Comparison of ENCODE assay signal across 8 cellular contexts in genomic region chr1:25430073-25430665, GRCh38. TPM values are rescaled to one million over a fixed set of nuclear protein-coding genes. Genes with fewer than 3 reads are reported as not detected.
DNase-seq lines count a peak whose midpoint lies in the region; ATAC-seq and TF ChIP-seq lines count a peak whose summit lies in the region.

No MANE protein-coding gene starts in this region.

- peaks cover 4% of the 10 kb centered on the region for H3K27me3 Mint-ChIP-seq in endothelial cell (ENCODE audit: unreplicated experiment)

- in situ Hi-C loops in Caki2 (cut with HindIII; ENCODE audit: low pct_unique_long_range_greater_than_20kb, low sequenced_read_pairs), result no loop called here

- no peaks in the 10 kb centered on the region for H3K36me3 Mint-ChIP-seq in endothelial cell (ENCODE audit: low read depth, unreplicated experiment)

- DNase-seq in Caki2 (ENCODE audit: low read depth), result peak; percentile 83
- DNase-seq in HUDEP-2 (lab: John Stamatoyannopoulos, UW; ENCODE audit: unreplicated experiment in 76 of 76), result peak in 72 of 76 experiments; percentile 21 to 90 (median 79)
- DNase-seq in NOMO-1 (lab: John Stamatoyannopoulos, UW; ENCODE audit: unreplicated experiment in 2 of 2), result peak; percentile 83 to 93
- peak; percentile 72 for DNase-seq in activated CD8-positive, alpha-beta memory T cell treated with anti-CD3 and anti-CD28 coated beads, Interleukin-2, amount 50 U/mL, for 1 hour (ENCODE audit: extremely low read depth)
- peak; percentile 76 for DNase-seq in endothelial cell (ENCODE audit: low spot score)
- DNase-seq in middle frontal gyrus (ENCODE audit: extremely low spot score, low spot score), result peak; percentile 87
- peak; percentile 77 to 80 for DNase-seq in stimulated activated CD8-positive, alpha-beta memory T cell treated with anti-CD3 and anti-CD28 coated beads, Interleukin-2, amount 100 ng/mL, for 48 hours (ENCODE audit: low read depth in 2 of 2)

- H3K4me3 Mint-ChIP-seq in endothelial cell (ENCODE audit: unreplicated experiment), result peak overlapping the region; percentile 96

- H3K27ac Mint-ChIP-seq in endothelial cell (ENCODE audit: unreplicated experiment), result peak overlapping the region; percentile 90

- H3K4me1 Mint-ChIP-seq in endothelial cell (ENCODE audit: unreplicated experiment), result peaks cover 45% of the 10 kb centered on the region

- ATAC-seq in GM21390 (IDR thresholded peaks at IDR 0.05; ENCODE audit: unreplicated experiment), result peak; percentile 71

- TF ChIP-seq CTCF in endothelial cell (IDR thresholded peaks at IDR 0.05; ENCODE audit: unreplicated experiment), result no peak

- H3K9me3 Mint-ChIP-seq in endothelial cell (ENCODE audit: unreplicated experiment), result no peaks in the 10 kb centered on the region

RNA-seq across cellular contexts. Expression of gene MACO1, which starts 0.5 kb away (rescaled TPM):
- total RNA-seq in Caki2 (2014; rRNA removed; shearing (Covaris generic); ENCODE audit: low replicate concordance), result 12.0 and 15.0 TPM in 2 replicates
- total RNA-seq in endothelial cell (ENCODE audit: unreplicated experiment), result 35.9 TPM

RNA-seq across cellular contexts. Expression of gene RHCE, which starts 9.5 kb away (rescaled TPM):
- 0.68 TPM in 1 of 2 replicates, not detected in the other for total RNA-seq in Caki2 (2014; rRNA removed; shearing (Covaris generic); ENCODE audit: low replicate concordance)
- total RNA-seq in endothelial cell (ENCODE audit: unreplicated experiment), result 2.4 TPM

Comparison
In these comparisons a context has a peak if more than half of its experiments do, and no peak if none do; other contexts are left out.
1. Peak in every context shown above with its lines: DNase-seq and ATAC-seq.